In genomic region chr1:175002910-175003517, GRCh38 we compare ENCODE assay signal across 1 cellular context.
TF ChIP-seq lines count a peak whose summit lies in the region.

No MANE protein-coding gene starts in this region.

TF ChIP-seq in HEK293T, 16 proteins besides CTCF, POLR2A, EP300 and RAD21 (continued from another document):
- no peak for TF ChIP-seq HDGF (IDR thresholded peaks at IDR 0.05; ENCODE audit: borderline replicate concordance)
